ENCODE assay signal across 1 cellular context in the genomic region with DNA sequence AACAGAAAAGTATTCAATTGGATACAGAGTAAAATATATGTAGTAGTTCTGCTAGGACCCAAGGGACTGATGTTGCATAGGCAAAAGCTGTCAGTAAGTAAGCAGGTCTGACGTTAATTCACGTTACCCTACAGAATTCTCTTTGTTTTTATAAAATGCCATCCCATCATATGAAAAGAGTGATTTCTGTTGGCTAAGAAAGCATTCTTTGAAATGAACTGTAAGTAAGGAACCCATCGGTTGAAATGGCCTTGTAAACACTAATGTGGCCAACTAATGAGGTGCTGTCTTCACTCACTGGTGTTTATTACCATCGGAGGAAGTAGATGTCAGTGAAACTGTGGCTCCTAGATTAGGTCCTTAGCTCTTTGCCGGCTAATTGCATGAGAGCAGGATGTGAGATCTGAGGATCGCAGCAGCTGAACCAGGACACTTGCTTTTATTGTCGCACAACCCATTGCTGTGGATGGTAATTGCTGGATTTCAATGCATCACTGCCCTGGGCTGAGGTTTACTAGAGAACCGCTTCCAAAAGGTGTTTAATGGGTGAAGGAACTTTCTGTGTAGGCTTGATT.
TF ChIP-seq lines count a peak whose summit lies in the region.

No MANE protein-coding gene starts in this region.

TF ChIP-seq in WTC11, 78 proteins besides CTCF, POLR2A, EP300 and RAD21 (continued from another document):
- TF ChIP-seq, protein P1, sequence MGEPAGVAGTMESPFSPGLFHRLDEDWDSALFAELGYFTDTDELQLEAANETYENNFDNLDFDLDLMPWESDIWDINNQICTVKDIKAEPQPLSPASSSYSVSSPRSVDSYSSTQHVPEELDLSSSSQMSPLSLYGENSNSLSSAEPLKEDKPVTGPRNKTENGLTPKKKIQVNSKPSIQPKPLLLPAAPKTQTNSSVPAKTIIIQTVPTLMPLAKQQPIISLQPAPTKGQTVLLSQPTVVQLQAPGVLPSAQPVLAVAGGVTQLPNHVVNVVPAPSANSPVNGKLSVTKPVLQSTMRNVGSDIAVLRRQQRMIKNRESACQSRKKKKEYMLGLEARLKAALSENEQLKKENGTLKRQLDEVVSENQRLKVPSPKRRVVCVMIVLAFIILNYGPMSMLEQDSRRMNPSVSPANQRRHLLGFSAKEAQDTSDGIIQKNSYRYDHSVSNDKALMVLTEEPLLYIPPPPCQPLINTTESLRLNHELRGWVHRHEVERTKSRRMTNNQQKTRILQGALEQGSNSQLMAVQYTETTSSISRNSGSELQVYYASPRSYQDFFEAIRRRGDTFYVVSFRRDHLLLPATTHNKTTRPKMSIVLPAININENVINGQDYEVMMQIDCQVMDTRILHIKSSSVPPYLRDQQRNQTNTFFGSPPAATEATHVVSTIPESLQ (CRISPR knock-in tag; IDR thresholded peaks at IDR 0.05) = no peak
- no peak for TF ChIP-seq ATF1 (CRISPR knock-in tag; IDR thresholded peaks at IDR 0.05)
- no peak for TF ChIP-seq NR3C1 (CRISPR knock-in tag; conservative IDR thresholded peaks at IDR 0.05; ENCODE audit: low read depth)
- TF ChIP-seq, protein P2, sequence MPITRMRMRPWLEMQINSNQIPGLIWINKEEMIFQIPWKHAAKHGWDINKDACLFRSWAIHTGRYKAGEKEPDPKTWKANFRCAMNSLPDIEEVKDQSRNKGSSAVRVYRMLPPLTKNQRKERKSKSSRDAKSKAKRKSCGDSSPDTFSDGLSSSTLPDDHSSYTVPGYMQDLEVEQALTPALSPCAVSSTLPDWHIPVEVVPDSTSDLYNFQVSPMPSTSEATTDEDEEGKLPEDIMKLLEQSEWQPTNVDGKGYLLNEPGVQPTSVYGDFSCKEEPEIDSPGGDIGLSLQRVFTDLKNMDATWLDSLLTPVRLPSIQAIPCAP (CRISPR knock-in tag; IDR thresholded peaks at IDR 0.05) = no peak
- TF ChIP-seq, protein P3, sequence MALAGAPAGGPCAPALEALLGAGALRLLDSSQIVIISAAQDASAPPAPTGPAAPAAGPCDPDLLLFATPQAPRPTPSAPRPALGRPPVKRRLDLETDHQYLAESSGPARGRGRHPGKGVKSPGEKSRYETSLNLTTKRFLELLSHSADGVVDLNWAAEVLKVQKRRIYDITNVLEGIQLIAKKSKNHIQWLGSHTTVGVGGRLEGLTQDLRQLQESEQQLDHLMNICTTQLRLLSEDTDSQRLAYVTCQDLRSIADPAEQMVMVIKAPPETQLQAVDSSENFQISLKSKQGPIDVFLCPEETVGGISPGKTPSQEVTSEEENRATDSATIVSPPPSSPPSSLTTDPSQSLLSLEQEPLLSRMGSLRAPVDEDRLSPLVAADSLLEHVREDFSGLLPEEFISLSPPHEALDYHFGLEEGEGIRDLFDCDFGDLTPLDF (CRISPR knock-in tag; IDR thresholded peaks at IDR 0.05) = no peak
- TF ChIP-seq CBFB (CRISPR knock-in tag; IDR thresholded peaks at IDR 0.05; ENCODE audit: low read depth) = no peak
- TF ChIP-seq, protein P4, sequence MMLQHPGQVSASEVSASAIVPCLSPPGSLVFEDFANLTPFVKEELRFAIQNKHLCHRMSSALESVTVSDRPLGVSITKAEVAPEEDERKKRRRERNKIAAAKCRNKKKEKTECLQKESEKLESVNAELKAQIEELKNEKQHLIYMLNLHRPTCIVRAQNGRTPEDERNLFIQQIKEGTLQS (CRISPR knock-in tag; conservative IDR thresholded peaks at IDR 0.05) = no peak
- TF ChIP-seq IRF2 (CRISPR knock-in tag; IDR thresholded peaks at IDR 0.05; ENCODE audit: borderline replicate concordance, low read depth) = no peak
TF ChIP-seq in WTC11: peak in this region for 0.
